Comparison of ENCODE assay signal across 1 cellular context in the genomic region with DNA sequence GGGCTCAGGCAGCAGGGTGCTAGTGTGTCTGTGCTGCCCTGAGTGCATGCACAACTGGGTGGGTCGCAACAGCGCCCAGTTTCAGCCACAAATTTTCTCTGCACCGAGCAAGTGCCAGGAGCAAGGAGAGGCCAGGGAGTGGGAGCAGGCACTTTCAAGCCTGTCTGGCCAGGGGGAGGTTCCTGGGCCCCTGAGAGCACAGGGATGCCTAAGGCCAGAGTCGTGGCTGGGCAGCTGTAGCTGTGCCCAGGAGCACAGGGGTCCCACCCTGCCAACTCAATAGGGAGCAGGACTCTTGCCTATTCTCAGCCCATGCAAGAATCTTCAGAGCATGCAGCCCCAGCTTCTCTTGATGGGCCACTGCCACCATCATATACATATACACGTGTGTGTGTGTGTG.
TF ChIP-seq lines count a peak whose summit lies in the region.

No MANE protein-coding gene starts in this region.

TF ChIP-seq in H1, 55 proteins besides CTCF, POLR2A, EP300 and RAD21:
- no peak for TF ChIP-seq CREB1 (IDR thresholded peaks at IDR 0.05)
- TF ChIP-seq RFX5 (IDR thresholded peaks at IDR 0.05; ENCODE audit: borderline replicate concordance, low read depth, low read length), result no peak
- no peak for TF ChIP-seq TAF7 (optimal IDR thresholded peaks at IDR 0.05; ENCODE audit: borderline replicate concordance, low read depth, low read length)
- TF ChIP-seq ASH2L (IDR thresholded peaks at IDR 0.05; ENCODE audit: low read length), result no peak
- TF ChIP-seq KDM1A (IDR thresholded peaks at IDR 0.05; ENCODE audit: borderline replicate concordance, low read length), result no peak
- TF ChIP-seq POU5F1 (IDR thresholded peaks at IDR 0.05; ENCODE audit: low read depth, low read length), result no peak
- no peak for TF ChIP-seq CBX5 (IDR thresholded peaks at IDR 0.05; ENCODE audit: low read depth, low read length)
- TF ChIP-seq PHF8 (conservative IDR thresholded peaks at IDR 0.05; ENCODE audit: low read depth, low read length), result no peak
- TF ChIP-seq SIRT6 (IDR thresholded peaks at IDR 0.05; ENCODE audit: low read length), result no peak
- TF ChIP-seq, protein P1, sequence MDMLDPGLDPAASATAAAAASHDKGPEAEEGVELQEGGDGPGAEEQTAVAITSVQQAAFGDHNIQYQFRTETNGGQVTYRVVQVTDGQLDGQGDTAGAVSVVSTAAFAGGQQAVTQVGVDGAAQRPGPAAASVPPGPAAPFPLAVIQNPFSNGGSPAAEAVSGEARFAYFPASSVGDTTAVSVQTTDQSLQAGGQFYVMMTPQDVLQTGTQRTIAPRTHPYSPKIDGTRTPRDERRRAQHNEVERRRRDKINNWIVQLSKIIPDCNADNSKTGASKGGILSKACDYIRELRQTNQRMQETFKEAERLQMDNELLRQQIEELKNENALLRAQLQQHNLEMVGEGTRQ (IDR thresholded peaks at IDR 0.05; ENCODE audit: low read length), result no peak
- no peak for TF ChIP-seq YY1 (IDR thresholded peaks at IDR 0.05; ENCODE audit: low read depth, low read length)
- TF ChIP-seq, protein P2, sequence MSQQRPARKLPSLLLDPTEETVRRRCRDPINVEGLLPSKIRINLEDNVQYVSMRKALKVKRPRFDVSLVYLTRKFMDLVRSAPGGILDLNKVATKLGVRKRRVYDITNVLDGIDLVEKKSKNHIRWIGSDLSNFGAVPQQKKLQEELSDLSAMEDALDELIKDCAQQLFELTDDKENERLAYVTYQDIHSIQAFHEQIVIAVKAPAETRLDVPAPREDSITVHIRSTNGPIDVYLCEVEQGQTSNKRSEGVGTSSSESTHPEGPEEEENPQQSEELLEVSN (IDR thresholded peaks at IDR 0.05), result no peak
- TF ChIP-seq CHD2 (IDR thresholded peaks at IDR 0.05; ENCODE audit: low read length), result no peak
- TF ChIP-seq RXRA (IDR thresholded peaks at IDR 0.05; ENCODE audit: insufficient read depth, low read depth, low read length), result no peak
- TF ChIP-seq HDAC2 (IDR thresholded peaks at IDR 0.05; ENCODE audit: borderline replicate concordance in 1 of 2, low read depth in 2 of 2, low read length in 2 of 2), result no peak
- TF ChIP-seq EZH2 (IDR thresholded peaks at IDR 0.05; ENCODE audit: low read depth, low read length, severe bottlenecking), result no peak
- TF ChIP-seq SP2 (IDR thresholded peaks at IDR 0.05; ENCODE audit: low read length), result no peak
- no peak for TF ChIP-seq CHD1 (IDR thresholded peaks at IDR 0.05; ENCODE audit: low read depth, low read length)
- no peak for TF ChIP-seq RNF2 (IDR thresholded peaks at IDR 0.05; ENCODE audit: borderline replicate concordance, low read depth, low read length, missing control alignments, poor library complexity, severe bottlenecking)
TF ChIP-seq in H1: peak in this region for 0.
